Comparison of ENCODE assay signal across 13 cellular contexts in the genomic region with DNA sequence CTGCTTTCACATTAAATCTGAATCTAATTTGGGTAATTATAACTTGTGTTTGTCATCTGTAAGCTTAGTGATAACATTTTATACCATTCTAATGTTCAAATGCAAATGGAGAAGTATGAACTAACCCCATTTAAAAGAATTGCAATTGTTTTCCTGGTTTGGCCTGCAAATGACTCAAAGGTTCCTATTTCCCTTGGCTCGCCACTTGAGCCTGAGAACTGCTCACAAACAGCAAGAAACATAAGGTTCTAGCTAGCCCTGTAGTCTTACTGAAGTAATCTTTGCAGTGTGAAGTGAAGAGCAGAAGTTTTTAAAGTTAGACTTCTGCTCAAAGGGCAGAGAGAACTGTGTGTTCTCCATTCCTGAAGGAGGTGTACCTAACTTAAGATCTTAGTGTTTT.
"Had no signal": no experiment of that assay in that cellular context is flagged by ENCODE, and none has a peak within 500 bp of the region (broad histone marks: within the 10 kb centered on the region; RNA-seq: fewer than 3 reads in every experiment).

No MANE protein-coding gene starts in this region.

- ATAC-seq: activated T-cell treated with anti-CD3 and anti-CD28 coated beads, Interleukin-2, amount 50 U/mL, for 4 hours; gastroesophageal sphincter; pancreas had no signal

- DNase-seq: activated CD4-positive, alpha-beta T cell treated with anti-CD3 and anti-CD28 coated beads, Interleukin-2, amount 50 U/mL, for 1 hour; activated CD4-positive, CD25-positive, alpha-beta regulatory T cell; activated naive CD4-positive, alpha-beta T cell; activated T-cell treated with anti-CD3 and anti-CD28 coated beads, Interleukin-2, amount 50 U/mL, for 4 hours; adrenal gland; pancreas; SHP77; small intestine; upper lobe of left lung had no signal

- H3K4me3 ChIP-seq: adrenal gland, gastroesophageal sphincter, neural progenitor cell, pancreas, upper lobe of left lung had no signal

- H3K27ac ChIP-seq: adrenal gland, gastroesophageal sphincter, neural progenitor cell, pancreas, upper lobe of left lung had no signal

- H3K4me1 ChIP-seq: adrenal gland, gastroesophageal sphincter, neural progenitor cell, pancreas, upper lobe of left lung had no signal

- H3K9me3 ChIP-seq: adrenal gland, gastroesophageal sphincter, pancreas, upper lobe of left lung had no signal

- H3K9me3 Mint-ChIP-seq: activated T-cell treated with anti-CD3 and anti-CD28 coated beads, Interleukin-2, amount 50 U/mL, for 4 hours; neural progenitor cell had no signal

- H3K27me3 ChIP-seq: adrenal gland, gastroesophageal sphincter, neural progenitor cell, pancreas, upper lobe of left lung had no signal

- H3K27ac Mint-ChIP-seq: mesothelial cell of epicardium; neural progenitor cell; T-helper 1 cell treated with Interleukin-12 subunit alpha and Interleukin-12 subunit beta and Interleukin-4 antibody, amounts not matched to agents 30 μg/mL and 1 μg/mL, for 36 hours had no signal

- H3K36me3 ChIP-seq: adrenal gland, neural progenitor cell, pancreas had no signal

- H3K4me3 Mint-ChIP-seq: activated T-cell treated with anti-CD3 and anti-CD28 coated beads, Interleukin-2, amount 50 U/mL, for 4 hours; mesothelial cell of epicardium; neural progenitor cell; T-helper 1 cell treated with Interleukin-12 subunit alpha and Interleukin-12 subunit beta and Interleukin-4 antibody, amounts not matched to agents 30 μg/mL and 1 μg/mL, for 36 hours had no signal
